ENCODE assay signal across 8 cellular contexts in genomic region chr4:1752284-1753041, GRCh38. TPM values are rescaled to one million over a fixed set of nuclear protein-coding genes. Genes with fewer than 3 reads are reported as not detected.
DNase-seq lines count a peak whose midpoint lies in the region; TF ChIP-seq lines count a peak whose summit lies in the region.
"Had no signal": no experiment of that assay in that cellular context is flagged by ENCODE, and none has a peak within 500 bp of the region (broad histone marks: within the 10 kb centered on the region; RNA-seq: fewer than 3 reads in every experiment).

No MANE protein-coding gene starts in this region.

- TF ChIP-seq CTCF in GM10266 (IDR thresholded peaks at IDR 0.05; ENCODE audit: control insufficient read depth, insufficient read depth, low read depth, missing control alignments) (no peak), breast epithelium (IDR thresholded peaks at IDR 0.05) (no peak), prostate gland (IDR thresholded peaks at IDR 0.05) (peak in 1 of 4 experiments; percentile 47), smooth muscle cell (IDR thresholded peaks at IDR 0.05; ENCODE audit: borderline replicate concordance, insufficient read depth, poor library complexity, severe bottlenecking) (no peak)

- no peak overlapping the region for H3K9ac ChIP-seq in smooth muscle cell (ENCODE audit: low read depth)

- intact Hi-C loops in breast epithelium (cut with DNase I; ENCODE audit: low total_unique reads) (loop anchor here (10.0 kb wide), 1 partner anchor 152 kb away; no protein-coding TSS in a partner anchor), prostate gland (cut with DNase I) (no loop called here)

- TF ChIP-seq POLR2A in breast epithelium (IDR thresholded peaks at IDR 0.05) (no peak), prostate gland (IDR thresholded peaks at IDR 0.05) (no peak)

- WGBS in prostate gland, result 31% methylated on average over 34 of the region's 35 CpGs
- WGBS in smooth muscle cell (ENCODE audit: low lambda C conversion rate), result 74% methylated on average over 34 of the region's 35 CpGs

- no peak overlapping the region for H3K4me2 ChIP-seq in smooth muscle cell

- H3K79me2 ChIP-seq in smooth muscle cell (ENCODE audit: low read depth), result no peaks in the 10 kb centered on the region

- no peak overlapping the region for H2AFZ ChIP-seq in smooth muscle cell (ENCODE audit: low read depth)

- H3K4me1 ChIP-seq in breast epithelium (no peaks in the 10 kb centered on the region), prostate gland (replicated peaks) (peaks cover 5% of the 10 kb centered on the region), smooth muscle cell (ENCODE audit: low read depth) (peaks cover 8% of the 10 kb centered on the region)

- H3K36me3 ChIP-seq in breast epithelium, result no peaks in the 10 kb centered on the region
- no peaks in the 10 kb centered on the region for H3K36me3 ChIP-seq in prostate gland
- H3K36me3 ChIP-seq in smooth muscle cell (ENCODE audit: low read depth), result no peaks in the 10 kb centered on the region

- H3K9me3 ChIP-seq in breast epithelium, result no peaks in the 10 kb centered on the region
- H3K9me3 ChIP-seq in prostate gland, result no peaks in the 10 kb centered on the region
- H3K9me3 ChIP-seq in smooth muscle cell (replicated peaks; ENCODE audit: low read depth), result no peaks in the 10 kb centered on the region

- no peaks in the 10 kb centered on the region for H3F3A ChIP-seq in smooth muscle cell (ENCODE audit: low read depth)

- DNase-seq in GM10266 (ENCODE audit: extremely low spot score) (peak; percentile 41), NCI-H510A treated with DMSO at 0.1 percent for 48 hours (lab: John Stamatoyannopoulos, UW) (peak; percentile 70), breast epithelium (ENCODE audit: low spot score in 2 of 2) (peak in 1 of 2 donors; percentile 29), prostate gland (ENCODE audit: low spot score) (peak; percentile 62), iPS-NIHi7 (ENCODE audit: extremely low spot score) (no peak), GM03348 (ENCODE audit: low spot score) (no peak), smooth muscle cell (lab: John Stamatoyannopoulos, UW; ENCODE audit: unreplicated experiment) (no peak)
- DNase-seq: islet precursor cell had no signal

- H4K20me1 ChIP-seq in smooth muscle cell (ENCODE audit: low read depth), result no peaks in the 10 kb centered on the region

- peak overlapping the region; percentile 38 to 50 for H3K27ac ChIP-seq in breast epithelium
- peak overlapping the region; percentile 21 to 23 for H3K27ac ChIP-seq in prostate gland
- H3K27ac ChIP-seq in smooth muscle cell (ENCODE audit: low read depth), result no peak overlapping the region

- H3K27me3 ChIP-seq in breast epithelium, result no peaks in the 10 kb centered on the region
- peaks cover 4% of the 10 kb centered on the region for H3K27me3 ChIP-seq in prostate gland (replicated peaks; ENCODE audit: insufficient read depth)
- no peaks in the 10 kb centered on the region for H3K27me3 ChIP-seq in smooth muscle cell (ENCODE audit: low read depth)

- H3K4me3 ChIP-seq in breast epithelium, result peak overlapping the region in 1 of 3 donors; percentile 22
- H3K4me3 ChIP-seq in prostate gland, result no peak overlapping the region
- no peak overlapping the region for H3K4me3 ChIP-seq in smooth muscle cell

RNA-seq across cellular contexts. Expression of gene TACC3, which starts 31.1 kb away (rescaled TPM):
- total RNA-seq in breast epithelium (1 to 10 TPM; 4.1 to 7.8 (median 4.9) TPM), prostate gland (10 to 100 TPM in 1 of 2 donors, 1 to 10 TPM in 1; 4.3 to 35.6 TPM), smooth muscle cell (4.0 and 19.4 TPM in 2 replicates)
- polyA plus RNA-seq in smooth muscle cell, result 12.5 and 14.7 TPM in 2 replicates

RNA-seq across cellular contexts. Expression of gene TMEM129, which starts 31.3 kb away (rescaled TPM):
- total RNA-seq in breast epithelium (10 to 100 TPM; 40.5 to 47.3 (median 41.6) TPM), prostate gland (10 to 100 TPM; 73.7 to 81.7 TPM), smooth muscle cell (29.9 and 30.4 TPM in 2 replicates)
- polyA plus RNA-seq in smooth muscle cell, result 49.0 and 50.5 TPM in 2 replicates

RNA-seq across cellular contexts. Expression of gene SLBP, which starts 40.3 kb away (rescaled TPM):
- 10 to 100 TPM; 45.1 to 52.0 (median 45.6) TPM for total RNA-seq in breast epithelium
- 10 to 100 TPM; 46.7 to 84.5 TPM for total RNA-seq in prostate gland
- total RNA-seq in smooth muscle cell, result 57.1 and 63.9 TPM in 2 replicates
- polyA plus RNA-seq in smooth muscle cell, result 55.4 and 57.3 TPM in 2 replicates

RNA-seq across cellular contexts. Expression of gene FGFR3, which starts 40.6 kb away (rescaled TPM):
- total RNA-seq in breast epithelium, result 1 to 10 TPM in 2 of 3 donors, under 1 TPM in 1; 0.80 to 3.5 (median 2.0) TPM
- total RNA-seq in prostate gland, result 10 to 100 TPM in 1 of 2 donors, 1 to 10 TPM in 1; 8.7 to 78.2 TPM
- total RNA-seq in smooth muscle cell, result 6.4 and 6.6 TPM in 2 replicates
- polyA plus RNA-seq in smooth muscle cell, result 13.6 and 15.1 TPM in 2 replicates

Comparison
In these comparisons a context has a peak if more than half of its experiments do, and no peak if none do; other contexts are left out.
1. DNase-seq: peak in GM10266 (single experiment), NCI-H510A treated with DMSO at 0.1 percent for 48 hours (single experiment) and prostate gland (single experiment); none in iPS-NIHi7 (single experiment), GM03348 (single experiment) and smooth muscle cell (single experiment).